9 cellular contexts compared by ENCODE assay signal in the genomic region with DNA sequence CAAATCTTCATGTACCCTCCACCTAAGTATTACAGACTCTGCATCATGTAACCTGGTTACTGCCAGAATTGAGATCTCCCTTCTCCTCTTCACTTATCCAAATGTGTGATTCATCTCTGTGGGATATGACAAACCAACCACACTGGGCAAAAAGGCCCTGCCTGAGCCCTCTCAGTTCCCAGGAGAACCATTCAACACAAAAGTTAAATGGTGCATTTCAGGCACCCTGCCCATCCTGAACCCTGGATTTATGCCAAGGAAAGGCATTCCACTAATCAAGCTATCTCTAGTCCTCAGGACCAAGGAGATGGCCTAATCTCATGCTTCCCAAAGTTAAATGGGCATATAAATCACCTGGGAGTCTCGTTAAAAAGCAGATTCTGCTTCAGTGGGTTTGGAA.
DNase-seq lines count a peak whose midpoint lies in the region; ATAC-seq and TF ChIP-seq lines count a peak whose summit lies in the region.
"Had no signal": no experiment of that assay in that cellular context is flagged by ENCODE, and none has a peak within 500 bp of the region (broad histone marks: within the 10 kb centered on the region; RNA-seq: fewer than 3 reads in every experiment).

No MANE protein-coding gene starts in this region.

- peak overlapping the region; percentile 18 for H3K4me2 ChIP-seq in GM23248 (ENCODE audit: unreplicated experiment)

- ATAC-seq in foreskin keratinocyte (peak; percentile 81), HG02973 (IDR thresholded peaks at IDR 0.05; ENCODE audit: unreplicated experiment) (no peak)

- H3F3A ChIP-seq in GM23248 (ENCODE audit: insufficient read depth) = peaks cover 21% of the 10 kb centered on the region

- no peak for TF ChIP-seq EP300 in ovary (IDR thresholded peaks at IDR 0.05)

- H3K27ac ChIP-seq in GM23248 (peak overlapping the region; percentile 24; the same call in 1 of the 2 replicates), RWPE1 (no peak overlapping the region), foreskin keratinocyte (no peak overlapping the region), ovary (no peak overlapping the region)

- no peaks in the 10 kb centered on the region for H4K20me1 ChIP-seq in GM23248 (ENCODE audit: insufficient read depth)

- H2AFZ ChIP-seq in GM23248 = no peak overlapping the region

- 81 to 84% methylated on average over 1 of the region's 1 CpG for WGBS in GM23248 (ENCODE audit: low coverage in 1 of 2, low lambda C conversion rate in 2 of 2, missing lambda C conversion rate in 2 of 2), 2 experiments
- WGBS in ovary, 3 donors = 62 to 69% (median 65%) methylated on average over 1 of the region's 1 CpG

- TF ChIP-seq CTCF in AG09319 (IDR thresholded peaks at IDR 0.05; ENCODE audit: low read depth, low read length) (no peak), RWPE1 (conservative IDR thresholded peaks at IDR 0.05; ENCODE audit: low read depth) (no peak), foreskin keratinocyte (conservative IDR thresholded peaks at IDR 0.05) (no peak), ovary (IDR thresholded peaks at IDR 0.05) (no peak)

- no peak for TF ChIP-seq POLR2A in ovary (IDR thresholded peaks at IDR 0.05)

- H3K4me3 ChIP-seq in GM23248 (no peak overlapping the region), ovary (no peak overlapping the region)

- H3K4me1 ChIP-seq in GM23248 (ENCODE audit: insufficient read depth) = peaks cover 35% of the 10 kb centered on the region
- peaks cover 83% of the 10 kb centered on the region for H3K4me1 ChIP-seq in foreskin keratinocyte
- no peaks in the 10 kb centered on the region for H3K4me1 ChIP-seq in ovary (ENCODE audit: insufficient read depth)

- intact Hi-C loops in ovary (cut with DNase I) = no loop called here

- H3K9me3 ChIP-seq in GM23248 (ENCODE audit: low read depth) (no peaks in the 10 kb centered on the region), ovary (no peaks in the 10 kb centered on the region)

- H3K36me3 ChIP-seq in GM23248 (ENCODE audit: low read depth) (no peaks in the 10 kb centered on the region), ovary (no peaks in the 10 kb centered on the region)

- no peaks in the 10 kb centered on the region for H3K9me2 ChIP-seq in GM23248 (ENCODE audit: insufficient read depth)

- CTCF ChIA-PET in RWPE1 (lab: Yijun Ruan, JAX) = interaction anchor here (0.6 kb wide), 1 partner anchor 80 kb away, joined by 3 read pairs; no protein-coding TSS in a partner anchor

- H3K27me3 ChIP-seq in GM23248 (replicated peaks; ENCODE audit: insufficient read depth) (peaks cover 5% of the 10 kb centered on the region; the same call in 1 of the 2 replicates), foreskin keratinocyte (no peaks in the 10 kb centered on the region), ovary (no peaks in the 10 kb centered on the region)

- no peaks in the 10 kb centered on the region for H3K79me2 ChIP-seq in GM23248 (ENCODE audit: insufficient read depth)

- in situ Hi-C loops in GM23248 (cut with MboI) = no loop called here

- H3K9ac ChIP-seq in GM23248 = no peak overlapping the region

- DNase-seq in AG09319 (ENCODE audit: extremely low read depth, low read depth) (peak; percentile 40), GM23248 (peak; percentile 94), RWPE1 (ENCODE audit: low spot score) (peak; percentile 79), foreskin keratinocyte (peak; percentile 92 to 97), ovary (no peak), T-helper 1 cell (no peak), SKM-1 (lab: John Stamatoyannopoulos, UW; ENCODE audit: unreplicated experiment) (no peak)
- DNase-seq: NCI-H510A had no signal

- POLR2A ChIA-PET in RWPE1 (lab: Yijun Ruan, JAX; ENCODE audit: low non-redundant PET) = no interaction called here

Comparison
In these comparisons a context has a peak if more than half of its experiments do, and no peak if none do; other contexts are left out.
1. DNase-seq: peak in AG09319 (single experiment), GM23248 (single experiment), RWPE1 (single experiment) and foreskin keratinocyte (2 of 2); none in ovary (0 of 5), T-helper 1 cell (0 of 5) and SKM-1 (single experiment).